9 cellular contexts compared by ENCODE assay signal in the genomic region with DNA sequence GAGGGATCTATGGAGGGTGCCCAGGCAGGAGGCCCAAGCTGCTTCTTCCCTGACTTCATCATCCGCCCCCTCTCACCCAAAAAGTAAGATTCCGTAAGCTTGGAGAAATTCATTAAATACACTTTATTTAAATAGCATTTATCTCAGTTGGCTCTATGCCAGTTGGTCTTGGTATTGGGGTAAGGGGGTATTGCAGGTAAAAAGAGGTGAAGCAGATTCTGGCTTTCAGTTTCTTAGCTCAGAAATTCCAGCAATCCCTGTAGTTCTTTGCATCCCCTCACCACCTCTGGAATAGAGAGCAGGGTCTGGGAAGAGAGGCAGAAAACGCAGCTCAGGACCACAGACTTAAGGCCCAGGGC. TPM values are rescaled to one million over a fixed set of nuclear protein-coding genes. Genes with fewer than 3 reads are reported as not detected.
DNase-seq lines count a peak whose midpoint lies in the region; ATAC-seq and TF ChIP-seq lines count a peak whose summit lies in the region.
"Had no signal": no experiment of that assay in that cellular context is flagged by ENCODE, and none has a peak within 500 bp of the region (broad histone marks: within the 10 kb centered on the region; RNA-seq: fewer than 3 reads in every experiment).

No MANE protein-coding gene starts in this region.

- H3K27me3 Mint-ChIP-seq in T-helper 2 cell treated with Interferon-gamma antibody and Interleukin-4, amounts not matched to agents 5 μg/mL and 100 μg/mL, for 36 hours (ENCODE audit: low read depth): no peaks in the 10 kb centered on the region

- H3K9ac ChIP-seq in NT2/D1 (ENCODE audit: insufficient read length, low read depth) (peak overlapping the region; percentile 17), colonic mucosa (ENCODE audit: low read depth in 2 of 2, low read length in 2 of 2) (no peak overlapping the region)

- DNase-seq in T-helper 2 cell treated with Interferon-gamma antibody and Interleukin-4, amounts not matched to agents 5 μg/mL and 100 μg/mL, for 36 hours (ENCODE audit: low spot score): no peak
- DNase-seq in T-helper 2 cell: no peak
- no peak for DNase-seq in NT2/D1 (ENCODE audit: low read depth, low spot score)
- no peak for DNase-seq in colonic mucosa
- no peak for DNase-seq in stimulated activated effector memory CD8-positive, alpha-beta T cell treated with anti-CD3 and anti-CD28 coated beads, Interleukin-12 subunit alpha, Interleukin-12 subunit beta, amount 100 ng/mL, for 72 hours (ENCODE audit: low spot score in 2 of 2)
- no peak for DNase-seq in left lung
- DNase-seq in GOT3 (lab: John Stamatoyannopoulos, UW): no peak
- no peak for DNase-seq in globus pallidus (ENCODE audit: low spot score)

- no peak for ATAC-seq in stimulated activated effector memory CD8-positive, alpha-beta T cell treated with anti-CD3 and anti-CD28 coated beads, Interleukin-12 subunit alpha, Interleukin-12 subunit beta, amount 100 ng/mL, for 72 hours
- no peak for ATAC-seq in left lung

- peaks cover 12% of the 10 kb centered on the region for H3K4me1 ChIP-seq in NT2/D1 (ENCODE audit: insufficient read depth, insufficient read length)
- no peaks in the 10 kb centered on the region for H3K4me1 ChIP-seq in colonic mucosa
- peaks cover 0 to 15% of the 10 kb centered on the region in 2 donors for H3K4me1 ChIP-seq in left lung

- intact Hi-C loops in colonic mucosa (cut with DNase I) (no loop called here), left lung (cut with DNase I) (no loop called here)

- peaks cover 63% of the 10 kb centered on the region for H3K36me3 Mint-ChIP-seq in T-helper 2 cell treated with Interferon-gamma antibody and Interleukin-4, amounts not matched to agents 5 μg/mL and 100 μg/mL, for 36 hours (ENCODE audit: low read depth)
- peaks cover 73% of the 10 kb centered on the region for H3K36me3 Mint-ChIP-seq in stimulated activated effector memory CD8-positive, alpha-beta T cell treated with anti-CD3 and anti-CD28 coated beads, Interleukin-12 subunit alpha, Interleukin-12 subunit beta, amount 100 ng/mL, for 72 hours

- peak overlapping the region; percentile 17 for H3K27ac Mint-ChIP-seq in T-helper 2 cell treated with Interferon-gamma antibody and Interleukin-4, amounts not matched to agents 5 μg/mL and 100 μg/mL, for 36 hours
- no peak overlapping the region for H3K27ac Mint-ChIP-seq in stimulated activated effector memory CD8-positive, alpha-beta T cell treated with anti-CD3 and anti-CD28 coated beads, Interleukin-12 subunit alpha, Interleukin-12 subunit beta, amount 100 ng/mL, for 72 hours

- H3K36me3 ChIP-seq in NT2/D1 (ENCODE audit: insufficient read depth, insufficient read length, low read length): peaks cover 72% of the 10 kb centered on the region
- H3K36me3 ChIP-seq in colonic mucosa: no peaks in the 10 kb centered on the region
- H3K36me3 ChIP-seq in left lung: peaks cover 0 to 24% of the 10 kb centered on the region in 2 donors

- H3K4me1 Mint-ChIP-seq in T-helper 2 cell treated with Interferon-gamma antibody and Interleukin-4, amounts not matched to agents 5 μg/mL and 100 μg/mL, for 36 hours (ENCODE audit: low read depth): peaks cover 55% of the 10 kb centered on the region
- H3K4me1 Mint-ChIP-seq in stimulated activated effector memory CD8-positive, alpha-beta T cell treated with anti-CD3 and anti-CD28 coated beads, Interleukin-12 subunit alpha, Interleukin-12 subunit beta, amount 100 ng/mL, for 72 hours: peaks cover 64% of the 10 kb centered on the region

- H3K4me3 Mint-ChIP-seq in T-helper 2 cell treated with Interferon-gamma antibody and Interleukin-4, amounts not matched to agents 5 μg/mL and 100 μg/mL, for 36 hours: no peak overlapping the region
- peak overlapping the region; percentile 89 for H3K4me3 Mint-ChIP-seq in stimulated activated effector memory CD8-positive, alpha-beta T cell treated with anti-CD3 and anti-CD28 coated beads, Interleukin-12 subunit alpha, Interleukin-12 subunit beta, amount 100 ng/mL, for 72 hours
- H3K4me3 Mint-ChIP-seq: neural crest cell had no signal

- H3K27me3 ChIP-seq in NT2/D1 (ENCODE audit: insufficient read depth, insufficient read length) (peaks cover 3% of the 10 kb centered on the region), colonic mucosa (no peaks in the 10 kb centered on the region), left lung (no peaks in the 10 kb centered on the region)

- H3K9me3 ChIP-seq in NT2/D1 (ENCODE audit: insufficient read depth, low read length): no peaks in the 10 kb centered on the region
- H3K9me3 ChIP-seq in colonic mucosa: no peaks in the 10 kb centered on the region
- H3K9me3 ChIP-seq in left lung: no peaks in the 10 kb centered on the region

- no peaks in the 10 kb centered on the region for H3K9me3 Mint-ChIP-seq in T-helper 2 cell treated with Interferon-gamma antibody and Interleukin-4, amounts not matched to agents 5 μg/mL and 100 μg/mL, for 36 hours
- no peaks in the 10 kb centered on the region for H3K9me3 Mint-ChIP-seq in stimulated activated effector memory CD8-positive, alpha-beta T cell treated with anti-CD3 and anti-CD28 coated beads, Interleukin-12 subunit alpha, Interleukin-12 subunit beta, amount 100 ng/mL, for 72 hours
- H3K9me3 Mint-ChIP-seq: neural crest cell had no signal

- no peak for TF ChIP-seq CTCF in colonic mucosa (IDR thresholded peaks at IDR 0.05)
- no peak for TF ChIP-seq CTCF in left lung (IDR thresholded peaks at IDR 0.05)

- H3K4me3 ChIP-seq in NT2/D1 (ENCODE audit: insufficient read length, low read depth) (no peak overlapping the region), colonic mucosa (no peak overlapping the region), left lung (no peak overlapping the region)

- H3K27ac ChIP-seq in colonic mucosa: peak overlapping the region; percentile 10
- H3K27ac ChIP-seq in left lung: no peak overlapping the region

RNA-seq across cellular contexts. Expression of a gene that starts 0.8 kb away (rescaled TPM):
- total RNA-seq in colonic mucosa (100 to 1,000 TPM in 1 of 2 donors, 10 to 100 TPM in 1; 14.4 to 111 TPM), left lung (10 to 100 TPM; 10.9 to 15.2 TPM)

RNA-seq across cellular contexts. Expression of a gene that starts 6.1 kb away (rescaled TPM):
- total RNA-seq in colonic mucosa (10 to 100 TPM; 71.9 to 82.7 TPM), left lung (10 to 100 TPM; 59.6 to 63.3 TPM)

RNA-seq across cellular contexts. Expression of a gene that starts 21.4 kb away (rescaled TPM):
- total RNA-seq in colonic mucosa: 10 to 100 TPM; 25.6 to 81.8 TPM
- total RNA-seq in left lung: 10 to 100 TPM in 1 of 2 donors, 1 to 10 TPM in 1; 9.5 to 15.2 TPM

RNA-seq across cellular contexts. Expression of a gene that starts 25.0 kb away (rescaled TPM):
- total RNA-seq in colonic mucosa (10 to 100 TPM; 31.4 to 39.8 TPM), left lung (10 to 100 TPM; 25.7 to 28.9 TPM)

RNA-seq across cellular contexts. Expression of a gene that starts 36.5 kb away (rescaled TPM):
- 10 to 100 TPM in 1 of 2 donors, 1 to 10 TPM in 1; 3.2 to 16.2 TPM for total RNA-seq in colonic mucosa
- total RNA-seq in left lung: 10 to 100 TPM in 1 of 2 donors, 1 to 10 TPM in 1; 8.4 to 10.0 TPM
